ENCODE assay signal across 30 cellular contexts in the genomic region with DNA sequence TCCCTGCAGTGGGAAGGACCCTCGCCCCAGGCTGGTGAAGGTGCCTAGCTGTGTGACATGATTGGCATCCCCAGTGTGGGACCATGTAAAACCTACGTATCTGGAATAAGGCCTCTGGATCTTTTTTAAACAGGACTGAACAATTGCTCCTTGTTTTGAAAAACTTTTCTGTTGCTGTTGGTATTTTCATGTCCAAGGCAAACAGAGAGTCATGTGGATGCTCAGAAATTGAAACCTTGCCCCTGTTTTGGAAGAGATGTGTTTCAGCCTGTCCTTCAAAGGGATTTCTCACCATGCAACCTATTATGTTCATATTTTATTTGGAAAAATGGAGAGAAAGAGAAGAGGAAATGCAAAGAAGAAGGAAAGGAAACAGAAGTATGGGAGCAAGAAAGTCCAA.
"Had no signal": no experiment of that assay in that cellular context is flagged by ENCODE, and none has a peak within 500 bp of the region (broad histone marks: within the 10 kb centered on the region; RNA-seq: fewer than 3 reads in every experiment).

No MANE protein-coding gene starts in this region.

- H3K4me1 ChIP-seq: ascending aorta, breast epithelium, colonic mucosa, gastrocnemius medialis, heart left ventricle had no signal

- H3K9me3 Mint-ChIP-seq: activated CD4-positive, alpha-beta memory T cell treated with anti-CD3 and anti-CD28 coated beads for 36 hours; activated CD4-positive, alpha-beta T cell treated with anti-CD3 and anti-CD28 coated beads, Interleukin-2, amount 10 ng/mL, durations not matched to agents 24 days and 14 days; activated naive CD4-positive, alpha-beta T cell treated with anti-CD3 and anti-CD28 coated beads, Interleukin-2, amount 10 ng/mL, durations not matched to agents 7 days and 5 days; activated naive CD8-positive, alpha-beta T cell treated with anti-CD3 and anti-CD28 coated beads, Interleukin-2, amount 10 ng/mL, durations not matched to agents 7 days and 5 days; activated T-cell treated with anti-CD3 and anti-CD28 coated beads, Interleukin-2, amount 50 U/mL, for 24 hours had no signal

- H3K9me3 ChIP-seq: ascending aorta, breast epithelium, colonic mucosa, gastrocnemius medialis, heart left ventricle had no signal

- DNase-seq: activated CD4-positive, alpha-beta memory T cell treated with anti-CD3 and anti-CD28 coated beads for 36 hours; activated CD4-positive, alpha-beta T cell treated with anti-CD3 and anti-CD28 coated beads for 36 hours; activated CD4-positive, alpha-beta T cell treated with anti-CD3 and anti-CD28 coated beads, Interleukin-2, amount 10 ng/mL, durations not matched to agents 24 days and 14 days; activated CD4-positive, CD25-positive, alpha-beta regulatory T cell; activated CD4-positive, CD25-positive, alpha-beta regulatory T cell treated with anti-CD3 and anti-CD28 coated beads, Interleukin-2, amount 50 U/mL, for 72 hours; activated CD8-positive, alpha-beta memory T cell treated with anti-CD3 and anti-CD28 coated beads, Interleukin-2, amount 50 U/mL, for 48 hours; activated gamma-delta T cell; activated naive CD4-positive, alpha-beta T cell; activated naive CD4-positive, alpha-beta T cell treated with anti-CD3 and anti-CD28 coated beads, Interleukin-2, amount 10 ng/mL, durations not matched to agents 7 days and 5 days; activated naive CD8-positive, alpha-beta T cell treated with anti-CD3 and anti-CD28 coated beads, Interleukin-2, amount 10 ng/mL, durations not matched to agents 7 days and 5 days; activated T-cell treated with anti-CD3 and anti-CD28 coated beads for 4 hours; activated T-cell treated with anti-CD3 and anti-CD28 coated beads, Interleukin-2, amount 50 U/mL, for 24 hours; activated T-cell treated with anti-CD3 and anti-CD28 coated beads, Interleukin-2, amount 50 U/mL, for 72 hours; central memory CD4-positive, alpha-beta T cell; cerebellar nuclear complex; colonic mucosa; effector CD8-positive, alpha-beta T cell; foreskin fibroblast; gastrocnemius medialis; glutamatergic neuron; heart left ventricle; T-helper 2 cell had no signal

- H3K4me3 ChIP-seq: ascending aorta, breast epithelium, cardiac muscle cell, colonic mucosa, gastrocnemius medialis, heart left ventricle had no signal

- FAIRE-seq: endometrium, endothelial cell of umbilical vein had no signal

- H3K4me1 Mint-ChIP-seq: activated CD4-positive, alpha-beta T cell treated with anti-CD3 and anti-CD28 coated beads for 36 hours; activated CD4-positive, alpha-beta T cell treated with anti-CD3 and anti-CD28 coated beads, Interleukin-2, amount 10 ng/mL, durations not matched to agents 24 days and 14 days; activated naive CD4-positive, alpha-beta T cell treated with anti-CD3 and anti-CD28 coated beads, Interleukin-2, amount 10 ng/mL, durations not matched to agents 7 days and 5 days; activated naive CD8-positive, alpha-beta T cell treated with anti-CD3 and anti-CD28 coated beads, Interleukin-2, amount 10 ng/mL, durations not matched to agents 7 days and 5 days; brain had no signal

- H3K27ac Mint-ChIP-seq: activated CD4-positive, alpha-beta memory T cell treated with anti-CD3 and anti-CD28 coated beads for 36 hours; activated CD4-positive, alpha-beta T cell treated with anti-CD3 and anti-CD28 coated beads for 36 hours; activated CD4-positive, alpha-beta T cell treated with anti-CD3 and anti-CD28 coated beads, Interleukin-2, amount 10 ng/mL, durations not matched to agents 24 days and 14 days; activated naive CD4-positive, alpha-beta T cell treated with anti-CD3 and anti-CD28 coated beads, Interleukin-2, amount 10 ng/mL, durations not matched to agents 7 days and 5 days; activated naive CD4-positive, alpha-beta T cell treated with anti-CD3 and anti-CD28 coated beads, Interleukin-2, amount 50 U/mL, for 72 hours; activated naive CD8-positive, alpha-beta T cell treated with anti-CD3 and anti-CD28 coated beads, Interleukin-2, amount 10 ng/mL, durations not matched to agents 7 days and 5 days; activated T-cell treated with anti-CD3 and anti-CD28 coated beads, Interleukin-2, amount 50 U/mL, for 24 hours; activated T-cell treated with anti-CD3 and anti-CD28 coated beads, Interleukin-2, amount 50 U/mL, for 72 hours; brain had no signal

- H3K27me3 ChIP-seq: ascending aorta, breast epithelium, cardiac muscle cell, colonic mucosa, gastrocnemius medialis, heart left ventricle had no signal

- ATAC-seq: activated CD4-positive, alpha-beta T cell treated with anti-CD3 and anti-CD28 coated beads for 36 hours; activated naive CD4-positive, alpha-beta T cell treated with anti-CD3 and anti-CD28 coated beads, Interleukin-2, amount 50 U/mL, for 72 hours; activated T-cell treated with anti-CD3 and anti-CD28 coated beads, Interleukin-2, amount 50 U/mL, for 72 hours; esophagus mucosa; gastrocnemius medialis; heart left ventricle had no signal

- H3K4me3 Mint-ChIP-seq: activated CD4-positive, alpha-beta memory T cell treated with anti-CD3 and anti-CD28 coated beads for 36 hours; activated CD4-positive, alpha-beta T cell treated with anti-CD3 and anti-CD28 coated beads for 36 hours; activated CD4-positive, alpha-beta T cell treated with anti-CD3 and anti-CD28 coated beads, Interleukin-2, amount 10 ng/mL, durations not matched to agents 24 days and 14 days; activated naive CD4-positive, alpha-beta T cell treated with anti-CD3 and anti-CD28 coated beads, Interleukin-2, amount 10 ng/mL, durations not matched to agents 7 days and 5 days; activated naive CD8-positive, alpha-beta T cell treated with anti-CD3 and anti-CD28 coated beads, Interleukin-2, amount 10 ng/mL, durations not matched to agents 7 days and 5 days; activated T-cell treated with anti-CD3 and anti-CD28 coated beads, Interleukin-2, amount 50 U/mL, for 24 hours; activated T-cell treated with anti-CD3 and anti-CD28 coated beads, Interleukin-2, amount 50 U/mL, for 72 hours; brain had no signal

- H3K27ac ChIP-seq: ascending aorta, breast epithelium, cardiac muscle cell, colonic mucosa, gastrocnemius medialis, heart left ventricle had no signal

- H3K36me3 ChIP-seq: ascending aorta, breast epithelium, cardiac muscle cell, colonic mucosa, gastrocnemius medialis, heart left ventricle had no signal

- H3K36me3 Mint-ChIP-seq: activated CD4-positive, alpha-beta memory T cell treated with anti-CD3 and anti-CD28 coated beads for 36 hours; activated naive CD4-positive, alpha-beta T cell treated with anti-CD3 and anti-CD28 coated beads, Interleukin-2, amount 10 ng/mL, durations not matched to agents 7 days and 5 days; activated naive CD4-positive, alpha-beta T cell treated with anti-CD3 and anti-CD28 coated beads, Interleukin-2, amount 50 U/mL, for 72 hours; activated naive CD8-positive, alpha-beta T cell treated with anti-CD3 and anti-CD28 coated beads, Interleukin-2, amount 10 ng/mL, durations not matched to agents 7 days and 5 days; brain had no signal
